Comparison of ENCODE assay signal across 27 cellular contexts in genomic region chr2:121884515-121884915, GRCh38.
DNase-seq lines count a peak whose midpoint lies in the region; ATAC-seq and TF ChIP-seq lines count a peak whose summit lies in the region.
"Had no signal": no experiment of that assay in that cellular context is flagged by ENCODE, and none has a peak within 500 bp of the region (broad histone marks: within the 10 kb centered on the region; RNA-seq: fewer than 3 reads in every experiment).

No MANE protein-coding gene starts in this region.

- H3K27me3 Mint-ChIP-seq in endothelial cell (ENCODE audit: unreplicated experiment) (peaks cover 15% of the 10 kb centered on the region), neural crest cell (ENCODE audit: low read depth) (no peaks in the 10 kb centered on the region)

- H3K9me3 Mint-ChIP-seq in endothelial cell (ENCODE audit: unreplicated experiment): no peaks in the 10 kb centered on the region
- H3K9me3 Mint-ChIP-seq in neural crest cell: peaks cover 13% of the 10 kb centered on the region
- H3K9me3 Mint-ChIP-seq: activated CD4-positive, alpha-beta memory T cell treated with anti-CD3 and anti-CD28 coated beads, Interleukin-2, amount 10 ng/mL, durations not matched to agents 7 days and 5 days; activated naive CD4-positive, alpha-beta T cell treated with anti-CD3 and anti-CD28 coated beads, Interleukin-2, amount 50 U/mL, for 72 hours; activated T-helper 2 cell treated with anti-CD3 and anti-CD28 coated beads, Interferon-gamma antibody, Interleukin-2, Interleukin-4, amounts not matched to agents 10 μg/mL and 5 μg/mL and 100 μg/mL, durations not matched to agents 14 hours and 24 hours and 36 hours had no signal

- ATAC-seq in HG02571 (IDR thresholded peaks at IDR 0.05; ENCODE audit: unreplicated experiment): no peak
- no peak for ATAC-seq in HG02938 (IDR thresholded peaks at IDR 0.05; ENCODE audit: unreplicated experiment)
- ATAC-seq: activated naive CD4-positive, alpha-beta T cell treated with anti-CD3 and anti-CD28 coated beads, Interleukin-2, amount 50 U/mL, for 72 hours; naive thymus-derived CD8-positive, alpha-beta T cell had no signal

- H3K4me1 Mint-ChIP-seq in endothelial cell (ENCODE audit: unreplicated experiment) (peaks cover 25% of the 10 kb centered on the region), neural crest cell (peaks cover 55% of the 10 kb centered on the region)
- H3K4me1 Mint-ChIP-seq: activated CD4-positive, alpha-beta memory T cell treated with anti-CD3 and anti-CD28 coated beads, Interleukin-2, amount 10 ng/mL, durations not matched to agents 7 days and 5 days; immature natural killer cell; naive thymus-derived CD8-positive, alpha-beta T cell had no signal

- TF ChIP-seq CTCF in endothelial cell (IDR thresholded peaks at IDR 0.05; ENCODE audit: unreplicated experiment) (no peak), neural crest cell (conservative IDR thresholded peaks at IDR 0.05) (no peak)

- peaks cover 3% of the 10 kb centered on the region for H3K36me3 Mint-ChIP-seq in endothelial cell (ENCODE audit: low read depth, unreplicated experiment)
- H3K36me3 Mint-ChIP-seq in neural crest cell (ENCODE audit: low read depth): peaks cover 21% of the 10 kb centered on the region
- H3K36me3 Mint-ChIP-seq: activated naive CD4-positive, alpha-beta T cell treated with anti-CD3 and anti-CD28 coated beads, Interleukin-2, amount 50 U/mL, for 72 hours; immature natural killer cell; naive thymus-derived CD8-positive, alpha-beta T cell had no signal

- H3K4me3 Mint-ChIP-seq in endothelial cell (ENCODE audit: unreplicated experiment) (peak overlapping the region; percentile 48), neural crest cell (peak overlapping the region; percentile 79)
- H3K4me3 Mint-ChIP-seq: activated CD4-positive, alpha-beta memory T cell treated with anti-CD3 and anti-CD28 coated beads, Interleukin-2, amount 10 ng/mL, durations not matched to agents 7 days and 5 days; immature natural killer cell; naive thymus-derived CD8-positive, alpha-beta T cell had no signal

- peak; percentile 20 for DNase-seq in ELR (ENCODE audit: low read depth)
- DNase-seq in NCI-H69 (lab: John Stamatoyannopoulos, UW): peak; percentile 66
- peak; percentile 42 for DNase-seq in endothelial cell (ENCODE audit: low spot score)
- peak; percentile 49 for DNase-seq in neural crest cell (ENCODE audit: low read depth, low spot score)
- no peak for DNase-seq in GDM1 (lab: John Stamatoyannopoulos, UW)
- DNase-seq: ACHN; activated CD4-positive, alpha-beta memory T cell treated with anti-CD3 and anti-CD28 coated beads, Interleukin-2, amount 10 ng/mL, durations not matched to agents 7 days and 5 days; activated CD4-positive, alpha-beta T cell treated with anti-CD3 and anti-CD28 coated beads for 1 hour; activated CD8-positive, alpha-beta memory T cell treated with anti-CD3 and anti-CD28 coated beads, Interleukin-2, amount 50 U/mL, for 48 hours; colonic mucosa; GF-D8; hippocampal formation; immature natural killer cell; naive thymus-derived CD8-positive, alpha-beta T cell; NCI-H1048; NCI-H187; NCI-H2171 treated with DMSO at 0.1 percent for 48 hours; NCI-H524; stimulated activated CD4-positive, alpha-beta T cell treated with anti-CD3 and anti-CD28 coated beads, Interleukin-1b, Interleukin-23, amount 100 ng/mL, for 48 hours; stimulated activated CD8-positive, alpha-beta memory T cell treated with anti-CD3 and anti-CD28 coated beads, Interleukin-4, amount 100 ng/mL, for 48 hours; stomach; T-helper 1 cell; thyroid gland had no signal

- peak overlapping the region; percentile 76 for H3K27ac Mint-ChIP-seq in endothelial cell (ENCODE audit: unreplicated experiment)
- peak overlapping the region; percentile 96 for H3K27ac Mint-ChIP-seq in neural crest cell (ENCODE audit: unreplicated experiment)
- H3K27ac Mint-ChIP-seq: activated CD4-positive, alpha-beta memory T cell treated with anti-CD3 and anti-CD28 coated beads, Interleukin-2, amount 10 ng/mL, durations not matched to agents 7 days and 5 days; activated naive CD4-positive, alpha-beta T cell treated with anti-CD3 and anti-CD28 coated beads, Interleukin-2, amount 50 U/mL, for 72 hours; activated T-helper 2 cell treated with anti-CD3 and anti-CD28 coated beads, Interferon-gamma antibody, Interleukin-2, Interleukin-4, amounts not matched to agents 10 μg/mL and 5 μg/mL and 100 μg/mL, durations not matched to agents 14 hours and 24 hours and 36 hours; naive thymus-derived CD8-positive, alpha-beta T cell had no signal
